In genomic region chr3:14214764-14215163, GRCh38 we compare ENCODE assay signal across 26 cellular contexts. TPM values are rescaled to one million over a fixed set of nuclear protein-coding genes. Genes with fewer than 3 reads are reported as not detected.
DNase-seq lines count a peak whose midpoint lies in the region; ATAC-seq, FAIRE-seq and TF ChIP-seq lines count a peak whose summit lies in the region.
"Had no signal": no experiment of that assay in that cellular context is flagged by ENCODE, and none has a peak within 500 bp of the region (broad histone marks: within the 10 kb centered on the region; RNA-seq: fewer than 3 reads in every experiment).

No MANE protein-coding gene starts in this region.

- no peak overlapping the region for H3K4me3 ChIP-seq in K562
- no peak overlapping the region for H3K4me3 ChIP-seq in mucosa of descending colon
- no peak overlapping the region for H3K4me3 ChIP-seq in transverse colon
- H3K4me3 ChIP-seq in uterus: no peak overlapping the region
- H3K4me3 ChIP-seq: A549; BLaER1 treated with 17β-estradiol and CSF1 and Interleukin-3, amounts not matched to agents 10 nM and 100 nM; GM12878; HAP-1 had no signal

- TF ChIP-seq EP300 in K562 (IDR thresholded peaks at IDR 0.05; ENCODE audit: low read length): no peak
- TF ChIP-seq EP300 in transverse colon (IDR thresholded peaks at IDR 0.05; ENCODE audit: low read depth): no peak

- H3K4me1 ChIP-seq in K562 (replicated peaks in 1 of 2; ENCODE audit: control insufficient read depth in 2 of 2, insufficient read depth in 2 of 2, low read length in 2 of 2) (peaks cover 19 to 25% of the 10 kb centered on the region in 2 experiments), mucosa of descending colon (ENCODE audit: low read depth) (peaks cover 9% of the 10 kb centered on the region), transverse colon (peaks cover 0 to 21% (median 9%) of the 10 kb centered on the region in 4 donors), uterus (no peaks in the 10 kb centered on the region)
- H3K4me1 ChIP-seq: A549; BE2C; BLaER1 treated with 17β-estradiol and CSF1 and Interleukin-3, amounts not matched to agents 10 nM and 100 nM; HAP-1 had no signal

- in situ Hi-C loops in K562 (cut with MboI) (no loop called here), transverse colon (cut with MboI; ENCODE audit: low pct_ligation_motif_present in 1 of 4, low pct_unique_long_range_greater_than_20kb in 1 of 4, low sequenced_read_pairs in 3 of 4) (no loop called here)

- H3K4me2 ChIP-seq in K562 (ENCODE audit: insufficient read depth, low read length): no peak overlapping the region
- H3K4me2 ChIP-seq: A549; BLaER1 treated with 17β-estradiol and CSF1 and Interleukin-3, amounts not matched to agents 10 nM and 100 nM had no signal

- CTCF ChIA-PET in K562 (lab: Yijun Ruan, JAX; ENCODE audit: low intra/inter-chr PET ratio): no interaction called here

- H3K9ac ChIP-seq in K562 (ENCODE audit: insufficient read depth in 1 of 2, low read depth in 2 of 2, low read length in 2 of 2): peak overlapping the region in 1 of 2 experiments; percentile 61; a peak in 1 of 4 replicates
- H3K9ac ChIP-seq: BLaER1 treated with 17β-estradiol and CSF1 and Interleukin-3, amounts not matched to agents 10 nM and 100 nM had no signal

- no peak for FAIRE-seq in K562 (lab: Jason Lieb, UNC)
- FAIRE-seq: A549, D721Med, GM12878, H54 had no signal

- 80% methylated on average over 4 of the region's 4 CpGs for WGBS in K562 (ENCODE audit: insufficient coverage, low coverage, missing lambda C conversion rate)
- WGBS in transverse colon (ENCODE audit: low coverage in 1 of 2), 2 donors: 61 to 63% methylated on average over 4 of the region's 4 CpGs

- POLR2A ChIA-PET in K562 (lab: Yijun Ruan, JAX): interaction anchor here (1.0 kb wide), 1 partner anchor 18 kb away, joined by 6 read pairs; no protein-coding TSS in a partner anchor

- ATAC-seq in K562 (no peak), mucosa of descending colon (peak; percentile 92), GM21360 (IDR thresholded peaks at IDR 0.05; ENCODE audit: unreplicated experiment) (no peak)
- ATAC-seq: A549, GM12878 had no signal

- H2AFZ ChIP-seq in K562 (ENCODE audit: low read depth, low read length): no peak overlapping the region

- H3K79me2 ChIP-seq in K562 (ENCODE audit: control insufficient read depth, insufficient read depth, low read length): no peaks in the 10 kb centered on the region

- no peak for TF ChIP-seq CTCF in K562 (IDR thresholded peaks at IDR 0.05 in 2 of 3, conservative IDR thresholded peaks at IDR 0.05 in 1 of 3; ENCODE audit: insufficient read depth in 2 of 3, low read depth in 1 of 3, low read length in 3 of 3)
- no peak for TF ChIP-seq CTCF in mucosa of descending colon (IDR thresholded peaks at IDR 0.05)
- TF ChIP-seq CTCF in transverse colon (IDR thresholded peaks at IDR 0.05): no peak
- TF ChIP-seq CTCF in uterus (IDR thresholded peaks at IDR 0.05): no peak

- no peaks in the 10 kb centered on the region for H3K9me3 ChIP-seq in K562 (replicated peaks; ENCODE audit: control insufficient read depth, insufficient read depth, low read depth, low read length)
- H3K9me3 ChIP-seq in mucosa of descending colon: no peaks in the 10 kb centered on the region
- no peaks in the 10 kb centered on the region for H3K9me3 ChIP-seq in transverse colon
- no peaks in the 10 kb centered on the region for H3K9me3 ChIP-seq in uterus
- H3K9me3 ChIP-seq: A549, BE2C, HAP-1 had no signal

- no peaks in the 10 kb centered on the region for H3K9me1 ChIP-seq in K562 (ENCODE audit: control insufficient read depth, insufficient read depth, low read length)

- H3K36me3 ChIP-seq in K562 (ENCODE audit: control insufficient read depth, insufficient read depth, low read length) (no peaks in the 10 kb centered on the region), mucosa of descending colon (ENCODE audit: low read depth) (no peaks in the 10 kb centered on the region), transverse colon (no peaks in the 10 kb centered on the region), uterus (no peaks in the 10 kb centered on the region)
- H3K36me3 ChIP-seq: BE2C; BLaER1 treated with 17β-estradiol and CSF1 and Interleukin-3, amounts not matched to agents 10 nM and 100 nM; HAP-1 had no signal

- intact Hi-C loops in K562 (cut with micrococcal nuclease) (no loop called here), mucosa of descending colon (cut with DNase I, micrococcal nuclease) (no loop called here), transverse colon (cut with DNase I; ENCODE audit: low total_unique reads) (no loop called here), uterus (cut with DNase I; ENCODE audit: low total_unique reads) (no loop called here)

- H3K27me3 ChIP-seq in K562 (ENCODE audit: control insufficient read depth in 2 of 2, insufficient read depth in 2 of 2, low read length in 2 of 2) (no peaks in the 10 kb centered on the region), transverse colon (no peaks in the 10 kb centered on the region), uterus (no peaks in the 10 kb centered on the region)
- H3K27me3 ChIP-seq: BE2C; BLaER1 treated with 17β-estradiol and CSF1 and Interleukin-3, amounts not matched to agents 10 nM and 100 nM had no signal

- TF ChIP-seq POLR2A in K562 (conservative IDR thresholded peaks at IDR 0.05): no peak
- TF ChIP-seq POLR2A in transverse colon (IDR thresholded peaks at IDR 0.05): no peak
- TF ChIP-seq POLR2A in uterus (IDR thresholded peaks at IDR 0.05): no peak

- TF ChIP-seq RAD21 in K562 (CRISPR knock-in tag; conservative IDR thresholded peaks at IDR 0.05 in 1 of 2, IDR thresholded peaks at IDR 0.05 in 1 of 2): no peak

- H3K27ac ChIP-seq in K562 (ENCODE audit: extremely low read depth, low read depth, low read length) (no peak overlapping the region), transverse colon (peak overlapping the region in 1 of 4 donors; percentile 46), uterus (no peak overlapping the region)
- H3K27ac ChIP-seq: A549; BLaER1 treated with 17β-estradiol and CSF1 and Interleukin-3, amounts not matched to agents 10 nM and 100 nM had no signal

- DNase-seq in K562 (ENCODE audit: extremely low read depth in 1 of 4, low spot score in 3 of 4) (no peak), islet precursor cell (peak; percentile 26), mucosa of descending colon (peak in 1 of 3 donors; percentile 56), transverse colon (peak; percentile 33), uterus (no peak), pons (ENCODE audit: low spot score) (no peak), NCI-H128 (lab: John Stamatoyannopoulos, UW; ENCODE audit: unreplicated experiment) (no peak)
- DNase-seq: 8988T; ACHN; AML-193; BE2C; CD4-positive, alpha-beta T cell; CD8-positive, alpha-beta memory T cell; DMS 273 treated with DMSO at 0.1 percent for 48 hours; DMS79; EL; GDM1; GOT3; HFFc6 had no signal

- no peaks in the 10 kb centered on the region for H4K20me1 ChIP-seq in K562 (replicated peaks; ENCODE audit: control insufficient read depth, insufficient read depth, low read length)
- H4K20me1 ChIP-seq: BLaER1 treated with 17β-estradiol and CSF1 and Interleukin-3, amounts not matched to agents 10 nM and 100 nM had no signal

- BruUV-seq in K562 (replicated peaks; lab: Mats Ljungman, UMichigan): no TSS peak

TF ChIP-seq in K562, 482 proteins besides CTCF, POLR2A, EP300 and RAD21 (continues in another document):
- peak; percentile 43; the same call in 1 of the 2 replicates for TF ChIP-seq CBFA2T3 (IDR thresholded peaks at IDR 0.05)

RNA-seq across cellular contexts. Expression of gene LSM3, which starts 36.1 kb away (rescaled TPM):
- 11.3 and 17.2 TPM in 2 replicates for total RNA-seq in K562 (2011; cell fraction: chromatin; rRNA removed; ENCODE audit: low replicate concordance)
- 7.4 and 9.3 TPM in 2 replicates for total RNA-seq in K562 (2011; cell fraction: nucleolus; rRNA removed)
- 14.2 and 25.6 TPM in 2 replicates for total RNA-seq in K562 (2011; cell fraction: nucleoplasm; rRNA removed)
- total RNA-seq in K562 (2014; rRNA removed): 32.6 and 33.8 TPM in 2 replicates
- total RNA-seq in K562 (2014; rRNA removed; fragmentation: Illumina TruSeq; extraction: Trizol): 64.7 and 73.9 TPM in 2 replicates
- total RNA-seq in K562 (2015; rRNA removed; fragmentation: Illumina TruSeq; extraction: Trizol): 54.4 and 61.2 TPM in 2 replicates
- 38.5 and 46.4 TPM in 2 replicates for total RNA-seq in K562 (2021)
- 34.0 and 48.7 TPM in 2 replicates for polyA plus RNA-seq in K562 (2011; rRNA removed)
- polyA plus RNA-seq in K562 (2011; cell fraction: cytosol; rRNA removed): 3.6 and 12.9 TPM in 2 replicates
- 3.1 and 6.0 TPM in 2 replicates for polyA plus RNA-seq in K562 (2011; cell fraction: nucleus; rRNA removed)
- 31.9 and 61.8 TPM in 2 replicates for polyA plus RNA-seq in K562 (2012)
- 48.6 and 55.2 TPM in 2 replicates for polyA plus RNA-seq in K562 (2014; fragmentation: Illumina TruSeq; extraction: Trizol)
- 100 to 1,000 TPM; 180 to 203 TPM for polyA plus RNA-seq in K562 (2014; fragmentation: Nextera tagmentation; extraction: Ambion mirVana)
- polyA plus RNA-seq in K562 (2014; rRNA removed): 61.6 and 75.1 TPM in 2 replicates
- polyA minus RNA-seq in K562 (2011; rRNA and poly(A)+ RNA removed): 14.8 and 16.0 TPM in 2 replicates
- polyA minus RNA-seq in K562 (2011; cell fraction: cytosol; rRNA and poly(A)+ RNA removed): 4.3 and 6.0 TPM in 2 replicates
- polyA minus RNA-seq in K562 (2011; cell fraction: nucleus; rRNA and poly(A)+ RNA removed): 5.5 and 7.6 TPM in 2 replicates
- total RNA-seq in mucosa of descending colon: 10 to 100 TPM in 1 of 3 donors, 1 to 10 TPM in 2; 8.3 to 13.1 (median 9.8) TPM
- 1 to 10 TPM; 5.6 to 9.6 (median 8.0) TPM for total RNA-seq in transverse colon
- 10 to 100 TPM in 3 of 4 donors, 1 to 10 TPM in 1; 10.0 to 14.1 (median 11.9) TPM for total RNA-seq in uterus

RNA-seq across cellular contexts. Expression of gene XPC, which starts 36.4 kb away (rescaled TPM):
- total RNA-seq in K562 (2011; cell fraction: chromatin; rRNA removed; ENCODE audit: low replicate concordance): 61.0 and 92.1 TPM in 2 replicates
- 32.5 and 33.7 TPM in 2 replicates for total RNA-seq in K562 (2011; cell fraction: nucleolus; rRNA removed)
- 45.0 and 59.2 TPM in 2 replicates for total RNA-seq in K562 (2011; cell fraction: nucleoplasm; rRNA removed)
- total RNA-seq in K562 (2014; rRNA removed): 51.8 and 54.1 TPM in 2 replicates
- total RNA-seq in K562 (2014; rRNA removed; fragmentation: Illumina TruSeq; extraction: Trizol): 41.2 and 49.8 TPM in 2 replicates
- 41.3 and 44.2 TPM in 2 replicates for total RNA-seq in K562 (2015; rRNA removed; fragmentation: Illumina TruSeq; extraction: Trizol)
- 44.5 and 54.0 TPM in 2 replicates for total RNA-seq in K562 (2021)
- polyA plus RNA-seq in K562 (2011; rRNA removed): 25.1 and 25.5 TPM in 2 replicates
- 11.7 and 15.8 TPM in 2 replicates for polyA plus RNA-seq in K562 (2011; cell fraction: cytosol; rRNA removed)
- 76.2 and 81.9 TPM in 2 replicates for polyA plus RNA-seq in K562 (2011; cell fraction: nucleus; rRNA removed)
- 41.7 and 44.5 TPM in 2 replicates for polyA plus RNA-seq in K562 (2012)
- 54.4 and 54.7 TPM in 2 replicates for polyA plus RNA-seq in K562 (2014; fragmentation: Illumina TruSeq; extraction: Trizol)
- 1 to 10 TPM; 3.8 to 4.1 TPM for polyA plus RNA-seq in K562 (2014; fragmentation: Nextera tagmentation; extraction: Ambion mirVana)
- polyA plus RNA-seq in K562 (2014; rRNA removed): 33.8 and 42.4 TPM in 2 replicates
- 30.9 and 32.3 TPM in 2 replicates for polyA minus RNA-seq in K562 (2011; rRNA and poly(A)+ RNA removed)
- polyA minus RNA-seq in K562 (2011; cell fraction: cytosol; rRNA and poly(A)+ RNA removed): 24.0 and 24.8 TPM in 2 replicates
- polyA minus RNA-seq in K562 (2011; cell fraction: nucleus; rRNA and poly(A)+ RNA removed): 34.9 and 53.4 TPM in 2 replicates
- 10 to 100 TPM; 22.4 to 30.6 (median 26.9) TPM for total RNA-seq in mucosa of descending colon
- total RNA-seq in transverse colon: 100 to 1,000 TPM in 1 of 4 donors, 10 to 100 TPM in 3; 30.7 to 287 (median 46.6) TPM
- 10 to 100 TPM; 15.3 to 85.8 (median 48.5) TPM for total RNA-seq in uterus

Comparison
In these comparisons a context has a peak if more than half of its experiments do, and no peak if none do; other contexts are left out.
1. DNase-seq: peak in islet precursor cell (single experiment) and transverse colon (single experiment); none in K562 (0 of 4), uterus (0 of 2), pons (single experiment) and NCI-H128 (single experiment).